ENCODE assay signal across 30 cellular contexts in genomic region chr11:126158054-126158791, GRCh38. TPM values are rescaled to one million over a fixed set of nuclear protein-coding genes. Genes with fewer than 3 reads are reported as not detected.
DNase-seq lines count a peak whose midpoint lies in the region; ATAC-seq lines count a peak whose summit lies in the region.
"Had no signal": no experiment of that assay in that cellular context is flagged by ENCODE, and none has a peak within 500 bp of the region (broad histone marks: within the 10 kb centered on the region; RNA-seq: fewer than 3 reads in every experiment).

No MANE protein-coding gene starts in this region.

- peak overlapping the region in 6 of 11 experiments; percentile 2 to 52 (median 20); a peak in 8 of 22 replicates for H3K27ac ChIP-seq in BLaER1 treated with 17β-estradiol and CSF1 and Interleukin-3, amounts not matched to agents 10 nM and 100 nM
- H3K27ac ChIP-seq: colonic mucosa, heart left ventricle, left ventricle myocardium inferior, parathyroid adenoma, sigmoid colon, suprapubic skin, upper lobe of right lung had no signal

- intact Hi-C loops in left colon (cut with DNase I, micrococcal nuclease), result no loop called here

- H3K27me3 ChIP-seq in BLaER1 treated with 17β-estradiol and CSF1 and Interleukin-3, amounts not matched to agents 10 nM and 100 nM, result no peaks in the 10 kb centered on the region
- H3K27me3 ChIP-seq: colonic mucosa, heart left ventricle, sigmoid colon, suprapubic skin, upper lobe of right lung had no signal

- H3K36me3 ChIP-seq in BLaER1 treated with 17β-estradiol and CSF1 and Interleukin-3, amounts not matched to agents 10 nM and 100 nM, result peaks cover 0 to 18% (median 3%) of the 10 kb centered on the region in 11 experiments; a peak in 7 of 22 replicates
- H3K36me3 ChIP-seq: colonic mucosa, heart left ventricle, left ventricle myocardium inferior, sigmoid colon, suprapubic skin, upper lobe of right lung had no signal

- H4K20me1 ChIP-seq in BLaER1 treated with 17β-estradiol and CSF1 and Interleukin-3, amounts not matched to agents 10 nM and 100 nM, result no peaks in the 10 kb centered on the region

- H3K9ac ChIP-seq in BLaER1 treated with 17β-estradiol and CSF1 and Interleukin-3, amounts not matched to agents 10 nM and 100 nM, result peak overlapping the region in 4 of 11 experiments; percentile 46 to 65 (median 50); a peak in 4 of 22 replicates
- H3K9ac ChIP-seq: parathyroid adenoma had no signal

- H3K4me3 ChIP-seq in BLaER1 treated with 17β-estradiol and CSF1 and Interleukin-3, amounts not matched to agents 10 nM and 100 nM, result peak overlapping the region in 3 of 10 experiments; percentile 29 to 50 (median 39); a peak in 3 of 20 replicates
- H3K4me3 ChIP-seq: colonic mucosa, heart left ventricle, left ventricle myocardium inferior, sigmoid colon, suprapubic skin, upper lobe of right lung had no signal

- H3K4me1 ChIP-seq in BLaER1 treated with 17β-estradiol and CSF1 and Interleukin-3, amounts not matched to agents 10 nM and 100 nM, result peaks cover 21 to 89% (median 72%) of the 10 kb centered on the region in 10 experiments
- H3K4me1 ChIP-seq: colonic mucosa, heart left ventricle, left ventricle myocardium inferior, parathyroid adenoma, upper lobe of right lung had no signal

- DNase-seq in HT-29 (ENCODE audit: low spot score), result peak; percentile 34
- peak; percentile 52 for DNase-seq in RPMI7951 (ENCODE audit: low read depth)
- no peak for DNase-seq in left colon
- no peak for DNase-seq in NCI-H69 (lab: John Stamatoyannopoulos, UW)
- DNase-seq in left lobe of liver (ENCODE audit: low spot score), result no peak
- no peak for DNase-seq in T-helper 9 cell
- DNase-seq: activated CD4-positive, alpha-beta T cell treated with anti-CD3 and anti-CD28 coated beads for 36 hours; activated naive CD8-positive, alpha-beta T cell treated with anti-CD3 and anti-CD28 coated beads for 36 hours; activated T-cell treated with anti-CD3 and anti-CD28 coated beads for 4 hours; aorta; colonic mucosa; DMS53; effector memory CD8-positive, alpha-beta T cell; foreskin fibroblast; GDM1; heart left ventricle; immature natural killer cell; left ventricle myocardium inferior; midbrain; NCI-H1694; NCI-H2171 treated with DMSO at 0.1 percent for 48 hours; NCI-H524; sigmoid colon; stimulated activated CD4-positive, alpha-beta T cell treated with anti-CD3 and anti-CD28 coated beads, Interleukin-15, amount 100 ng/mL, for 24 hours; stimulated activated naive CD4-positive, alpha-beta T cell; upper lobe of right lung had no signal

- H3K4me2 ChIP-seq in BLaER1 treated with 17β-estradiol and CSF1 and Interleukin-3, amounts not matched to agents 10 nM and 100 nM, result peak overlapping the region; percentile 12 to 93 (median 72); a peak in 21 of 22 replicates

- H3K9me3 ChIP-seq in BLaER1 treated with 17β-estradiol and CSF1 and Interleukin-3, amounts not matched to agents 10 nM and 100 nM (replicated peaks in 1 of 11), result peaks cover 0 to 9% (median 2%) of the 10 kb centered on the region in 11 experiments; a peak in 8 of 22 replicates
- H3K9me3 ChIP-seq: colonic mucosa, heart left ventricle, left ventricle myocardium inferior, sigmoid colon, suprapubic skin, upper lobe of right lung had no signal

- ATAC-seq in left colon (peak; percentile 62), HG02852 (IDR thresholded peaks at IDR 0.05; ENCODE audit: unreplicated experiment) (no peak), left lobe of liver (no peak)
- ATAC-seq: activated CD4-positive, alpha-beta T cell treated with anti-CD3 and anti-CD28 coated beads for 36 hours; effector memory CD8-positive, alpha-beta T cell; heart left ventricle; upper lobe of right lung had no signal

RNA-seq across cellular contexts. Expression of gene RPUSD4, which starts 53.2 kb away (rescaled TPM):
- total RNA-seq in HT-29 (2014; rRNA removed; shearing (Covaris generic)), result 47.6 and 52.7 TPM in 2 replicates
- total RNA-seq in RPMI7951 (2014; rRNA removed; shearing (Covaris generic)), result 16.1 and 18.8 TPM in 2 replicates
- total RNA-seq in left colon, result 10 to 100 TPM; 15.9 to 16.1 TPM
- 17.0 TPM for total RNA-seq in left lobe of liver

RNA-seq across cellular contexts. Expression of gene FAM118B, which starts 53.4 kb away (rescaled TPM):
- total RNA-seq in HT-29 (2014; rRNA removed; shearing (Covaris generic)), result 16.3 and 20.8 TPM in 2 replicates
- 33.6 and 36.3 TPM in 2 replicates for total RNA-seq in RPMI7951 (2014; rRNA removed; shearing (Covaris generic))
- total RNA-seq in left colon (10 to 100 TPM; 47.4 to 61.7 TPM), left lobe of liver (4.8 TPM)

Comparison
In these comparisons a context has a peak if more than half of its experiments do, and no peak if none do; other contexts are left out.
1. DNase-seq: peak in HT-29 (single experiment) and RPMI7951 (single experiment); none in left colon (0 of 2), NCI-H69 (single experiment), left lobe of liver (single experiment) and T-helper 9 cell (single experiment).